Comparison of ENCODE assay signal across 17 cellular contexts in the genomic region with DNA sequence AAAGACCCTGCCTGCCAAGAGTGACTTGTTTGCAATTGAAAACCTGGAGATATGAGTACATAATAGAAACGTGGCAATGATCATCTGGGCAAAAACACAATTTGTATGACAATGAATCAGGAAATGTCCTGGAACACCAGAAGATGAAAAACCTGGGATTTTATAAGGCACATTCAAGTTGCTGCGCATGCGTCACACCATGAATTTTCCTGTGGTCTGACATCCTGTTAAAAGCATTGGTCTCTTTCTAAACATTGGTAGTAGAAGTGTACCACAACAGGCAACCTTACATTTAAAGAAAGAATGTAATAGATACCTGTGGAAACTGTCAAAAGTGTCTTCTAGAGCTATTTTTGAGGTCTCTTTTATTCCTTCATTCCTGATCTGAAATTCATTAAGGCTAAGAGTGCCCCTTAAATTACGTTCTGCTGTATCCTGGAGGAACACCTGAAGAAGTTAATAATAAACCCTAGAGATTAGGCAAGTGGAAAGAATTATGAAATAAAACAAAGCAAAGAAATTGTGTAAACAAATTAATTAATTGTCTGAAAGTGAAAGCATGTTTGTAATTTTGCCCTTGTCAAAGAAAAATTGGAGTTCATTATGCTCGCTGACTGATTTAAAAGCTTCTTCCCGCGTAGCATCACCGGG.
DNase-seq lines count a peak whose midpoint lies in the region; ATAC-seq, FAIRE-seq and TF ChIP-seq lines count a peak whose summit lies in the region.
"Had no signal": no experiment of that assay in that cellular context is flagged by ENCODE, and none has a peak within 500 bp of the region (broad histone marks: within the 10 kb centered on the region; RNA-seq: fewer than 3 reads in every experiment).

No MANE protein-coding gene starts in this region.

- no peak overlapping the region for H3K4me2 ChIP-seq in H9 (ENCODE audit: insufficient read depth, insufficient read length, low read length)

- no peak overlapping the region for H3K14ac ChIP-seq in H9 (ENCODE audit: insufficient read depth, low read length)

- H3K27me3 Mint-ChIP-seq in osteocyte (ENCODE audit: unreplicated experiment) (no peaks in the 10 kb centered on the region), H9 (ENCODE audit: low read depth) (no peaks in the 10 kb centered on the region)
- H3K27me3 Mint-ChIP-seq: CD4-positive, alpha-beta T cell had no signal

- TF ChIP-seq CTCF in pancreas (IDR thresholded peaks at IDR 0.05) (no peak), osteocyte (IDR thresholded peaks at IDR 0.05) (no peak), H9 (conservative IDR thresholded peaks at IDR 0.05) (no peak)

- DNase-seq in G401 (ENCODE audit: low spot score) = peak; percentile 52
- peak; percentile 16 for DNase-seq in H4 (ENCODE audit: low spot score)
- DNase-seq in NCI-H69 (lab: John Stamatoyannopoulos, UW) = peak; percentile 28
- DNase-seq in pancreas = peak in 4 of 6 donors; percentile 7 to 58 (median 21)
- no peak for DNase-seq in osteocyte (ENCODE audit: extremely low spot score, unreplicated experiment)
- no peak for DNase-seq in left colon
- DNase-seq in H9 = no peak
- DNase-seq: ACHN; Caco-2; CD4-positive, alpha-beta T cell; GDM1; KG1 had no signal

- H3K27ac Mint-ChIP-seq in osteocyte (ENCODE audit: unreplicated experiment) = no peak overlapping the region
- no peak overlapping the region for H3K27ac Mint-ChIP-seq in H9
- H3K27ac Mint-ChIP-seq: CD4-positive, alpha-beta T cell had no signal

- no peak overlapping the region for H4K91ac ChIP-seq in H9 (ENCODE audit: insufficient read length, low read depth, low read length)

- no peak overlapping the region for H2AFZ ChIP-seq in H9 (ENCODE audit: low read length)

- no peak overlapping the region for H3K18ac ChIP-seq in H9 (ENCODE audit: insufficient read length, low read depth, low read length)

- no peak for FAIRE-seq in pancreas (lab: Jason Lieb, UNC)
- FAIRE-seq: A204.1, D721Med, H54 had no signal

- no peak overlapping the region for H2BK5ac ChIP-seq in H9 (ENCODE audit: insufficient read length, low read length)

- in situ Hi-C loops in G401 (cut with HindIII; ENCODE audit: low sequenced_read_pairs) = no loop called here

- H2BK120ac ChIP-seq in H9 (ENCODE audit: low read depth, low read length, poor library complexity, severe bottlenecking) = no peak overlapping the region

- H3K27ac ChIP-seq in pancreas (peak overlapping the region in 2 of 4 donors; percentile 45 to 70), H9 (ENCODE audit: insufficient read length, low read depth, low read length) (no peak overlapping the region)
- H3K27ac ChIP-seq: C4-2B had no signal

- H2BK15ac ChIP-seq in H9 (ENCODE audit: low read depth, low read length) = no peak overlapping the region

- no peak overlapping the region for H3K4ac ChIP-seq in H9 (ENCODE audit: low read depth, low read length)

- no peak overlapping the region for H2BK12ac ChIP-seq in H9 (ENCODE audit: insufficient read length, low read depth, low read length)

- peak overlapping the region in 2 of 4 donors; percentile 4 to 8 for H3K4me3 ChIP-seq in pancreas

- H4K5ac ChIP-seq in H9 (ENCODE audit: insufficient read length, low read depth, low read length) = no peak overlapping the region

- H3K9me3 Mint-ChIP-seq in osteocyte (ENCODE audit: unreplicated experiment) (no peaks in the 10 kb centered on the region), H9 (no peaks in the 10 kb centered on the region; a peak in 1 of 5 replicates)

- H2BK20ac ChIP-seq in H9 (ENCODE audit: low read depth, low read length, poor library complexity, severe bottlenecking) = no peak overlapping the region

- no peak overlapping the region for H3K9ac ChIP-seq in H9 (ENCODE audit: extremely low read depth, insufficient read length, low read length)

- intact Hi-C loops in pancreas (cut with DNase I) = no loop called here
- intact Hi-C loops in left colon (cut with DNase I, micrococcal nuclease) = no loop called here

- no peaks in the 10 kb centered on the region for H4K20me1 ChIP-seq in H9 (ENCODE audit: control insufficient read depth, insufficient read depth, insufficient read length)

- H2AK5ac ChIP-seq in H9 (ENCODE audit: insufficient read length, low read length) = no peak overlapping the region

- no peaks in the 10 kb centered on the region for H3K79me1 ChIP-seq in H9 (ENCODE audit: insufficient read depth, low read depth, low read length, poor library complexity, severe bottlenecking)

- no peak overlapping the region for H3K23ac ChIP-seq in H9 (ENCODE audit: insufficient read length, low read depth, low read length)

- H3K27me3 ChIP-seq in pancreas (no peaks in the 10 kb centered on the region), H9 (ENCODE audit: insufficient read depth, low read length) (no peaks in the 10 kb centered on the region)

- 11 to 16% methylated on average over 8 of the region's 8 CpGs for WGBS in pancreas, 2 donors
- no CpG with 5 or more reads among the region's 8 CpGs for WGBS in H9 (ENCODE audit: extremely low coverage, insufficient read length, low lambda C conversion rate)

- H3K4me3 Mint-ChIP-seq in osteocyte (ENCODE audit: unreplicated experiment) (no peak overlapping the region), H9 (no peak overlapping the region)
- H3K4me3 Mint-ChIP-seq: CD4-positive, alpha-beta T cell had no signal

- H3K79me2 ChIP-seq in H9 (ENCODE audit: insufficient read depth, low read length) = no peaks in the 10 kb centered on the region

- no peak overlapping the region for H3T11ph ChIP-seq in H9 (ENCODE audit: low read length)

- ATAC-seq in pancreas (peak; percentile 74 to 93 (median 84)), GM19023 (IDR thresholded peaks at IDR 0.05; ENCODE audit: unreplicated experiment) (no peak), left colon (no peak)

- H3K36me3 ChIP-seq in pancreas = no peaks in the 10 kb centered on the region

- H3K56ac ChIP-seq in H9 (ENCODE audit: insufficient read length, low read depth, low read length) = no peak overlapping the region

- H4K8ac ChIP-seq in H9 (replicated peaks; ENCODE audit: insufficient read length, low read depth, low read length) = no peak overlapping the region

- H3K4me1 ChIP-seq in pancreas (peaks cover 0 to 12% (median 0%) of the 10 kb centered on the region in 3 donors), H9 (ENCODE audit: insufficient read depth, low read length) (no peaks in the 10 kb centered on the region; the same call in 1 of the 2 replicates)

- H3K9me3 ChIP-seq in pancreas (no peaks in the 10 kb centered on the region), H9 (ENCODE audit: control insufficient read depth, low read depth, low read length) (no peaks in the 10 kb centered on the region)
- H3K9me3 ChIP-seq: Caco-2 had no signal

- no peaks in the 10 kb centered on the region for H3K4me1 Mint-ChIP-seq in osteocyte (ENCODE audit: unreplicated experiment)
- H3K4me1 Mint-ChIP-seq in H9 = peaks cover 8 to 10% of the 10 kb centered on the region in 2 experiments

- H3K23me2 ChIP-seq in H9 (ENCODE audit: insufficient read length, low read depth, low read length, poor library complexity, severe bottlenecking) = no peaks in the 10 kb centered on the region

- no peaks in the 10 kb centered on the region for H3K36me3 Mint-ChIP-seq in osteocyte (ENCODE audit: unreplicated experiment)
- no peaks in the 10 kb centered on the region; a peak in 1 of 7 replicates for H3K36me3 Mint-ChIP-seq in H9 (ENCODE audit: insufficient read depth in 1 of 3, low read depth in 3 of 3)

Comparison
In these comparisons a context has a peak if more than half of its experiments do, and no peak if none do; other contexts are left out.
1. DNase-seq: peak in G401 (single experiment), H4 (single experiment), NCI-H69 (single experiment) and pancreas (4 of 6); none in osteocyte (single experiment), left colon (0 of 2) and H9 (single experiment).
2. ATAC-seq: peak in pancreas (4 of 4); none in GM19023 (single experiment) and left colon (single experiment).